ENCODE assay signal across 38 cellular contexts in genomic region chr1:227855687-227856086, GRCh38. TPM values are rescaled to one million over a fixed set of nuclear protein-coding genes. Genes with fewer than 3 reads are reported as not detected.
"Had no signal": no experiment of that assay in that cellular context is flagged by ENCODE, and none has a peak within 500 bp of the region (broad histone marks: within the 10 kb centered on the region; RNA-seq: fewer than 3 reads in every experiment).

No MANE protein-coding gene starts in this region.

- H3K27ac Mint-ChIP-seq: activated B cell treated with CpG ODN at 0.5 μM for 24 hours; activated CD4-positive, alpha-beta memory T cell treated with anti-CD3 and anti-CD28 coated beads for 36 hours; activated CD4-positive, alpha-beta T cell treated with anti-CD3 and anti-CD28 coated beads for 36 hours; activated CD4-positive, alpha-beta T cell treated with anti-CD3 and anti-CD28 coated beads, Interleukin-2, amount 10 ng/mL, durations not matched to agents 24 days and 14 days; activated CD8-positive, alpha-beta memory T cell treated with anti-CD3 and anti-CD28 coated beads, Interleukin-2, amount 10 ng/mL, durations not matched to agents 7 days and 5 days; activated CD8-positive, alpha-beta T cell treated with anti-CD3 and anti-CD28 coated beads, Interleukin-2, amount 10 ng/mL, durations not matched to agents 7 days and 5 days; activated naive CD4-positive, alpha-beta T cell treated with anti-CD3 and anti-CD28 coated beads for 36 hours; activated naive CD4-positive, alpha-beta T cell treated with anti-CD3 and anti-CD28 coated beads, Interleukin-2, amount 50 U/mL, for 24 hours; activated naive CD8-positive, alpha-beta T cell treated with anti-CD3 and anti-CD28 coated beads for 36 hours; activated naive CD8-positive, alpha-beta T cell treated with anti-CD3 and anti-CD28 coated beads, Interleukin-2, amount 50 U/mL, for 24 hours; activated T-helper 1 cell treated with anti-CD3 and anti-CD28 coated beads, Interleukin-12 subunit alpha, Interleukin-12 subunit beta, Interleukin-2, Interleukin-4 antibody, amounts not matched to agents 30 ng/mL and 10 ng/mL and 1 ng/mL, durations not matched to agents 14 hours and 24 hours and 36 hours; activated T-helper 2 cell treated with anti-CD3 and anti-CD28 coated beads, Interferon-gamma antibody, Interleukin-2, Interleukin-4, amounts not matched to agents 10 μg/mL and 5 μg/mL and 100 μg/mL, durations not matched to agents 14 hours and 24 hours and 36 hours; effector memory CD8-positive, alpha-beta T cell; T-cell; T-helper 1 cell treated with Interleukin-12 subunit alpha and Interleukin-12 subunit beta and Interleukin-4 antibody, amounts not matched to agents 30 μg/mL and 1 μg/mL, for 36 hours had no signal

- H3K4me1 ChIP-seq: adrenal gland, body of pancreas, esophagus muscularis mucosa, foreskin keratinocyte, gastrocnemius medialis had no signal

- H3K27ac ChIP-seq: adrenal gland, body of pancreas, esophagus muscularis mucosa, foreskin keratinocyte, gastrocnemius medialis, WERI-Rb-1 had no signal

- ATAC-seq: activated CD4-positive, alpha-beta T cell treated with anti-CD3 and anti-CD28 coated beads for 36 hours; activated CD4-positive, CD25-positive, alpha-beta regulatory T cell treated with anti-CD3 and anti-CD28 coated beads, Interleukin-2, amount 50 U/mL, for 24 hours; activated CD8-positive, alpha-beta memory T cell treated with anti-CD3 and anti-CD28 coated beads, Interleukin-2, amount 10 ng/mL, durations not matched to agents 7 days and 5 days; activated CD8-positive, alpha-beta T cell treated with anti-CD3 and anti-CD28 coated beads, Interleukin-2, amount 10 ng/mL, durations not matched to agents 7 days and 5 days; activated naive CD8-positive, alpha-beta T cell treated with anti-CD3 and anti-CD28 coated beads, Interleukin-2, amount 50 U/mL, for 24 hours; body of pancreas; effector memory CD8-positive, alpha-beta T cell; foreskin keratinocyte; gastrocnemius medialis; T-cell had no signal

- H3K9me3 Mint-ChIP-seq: activated B cell treated with CpG ODN at 0.5 μM for 24 hours; activated CD4-positive, alpha-beta memory T cell treated with anti-CD3 and anti-CD28 coated beads for 36 hours; activated naive CD4-positive, alpha-beta T cell treated with anti-CD3 and anti-CD28 coated beads for 36 hours; activated naive CD4-positive, alpha-beta T cell treated with anti-CD3 and anti-CD28 coated beads, Interleukin-2, amount 50 U/mL, for 24 hours; activated naive CD8-positive, alpha-beta T cell treated with anti-CD3 and anti-CD28 coated beads for 36 hours; activated naive CD8-positive, alpha-beta T cell treated with anti-CD3 and anti-CD28 coated beads, Interleukin-2, amount 50 U/mL, for 24 hours; activated T-helper 1 cell treated with anti-CD3 and anti-CD28 coated beads, Interleukin-12 subunit alpha, Interleukin-12 subunit beta, Interleukin-2, Interleukin-4 antibody, amounts not matched to agents 30 ng/mL and 10 ng/mL and 1 ng/mL, durations not matched to agents 14 hours and 24 hours and 36 hours; activated T-helper 2 cell treated with anti-CD3 and anti-CD28 coated beads, Interferon-gamma antibody, Interleukin-2, Interleukin-4, amounts not matched to agents 10 μg/mL and 5 μg/mL and 100 μg/mL, durations not matched to agents 14 hours and 24 hours and 36 hours; effector memory CD8-positive, alpha-beta T cell; T-cell; T-helper 1 cell treated with Interleukin-12 subunit alpha and Interleukin-12 subunit beta and Interleukin-4 antibody, amounts not matched to agents 30 μg/mL and 1 μg/mL, for 36 hours had no signal

- H3K4me3 ChIP-seq: adrenal gland, body of pancreas, esophagus muscularis mucosa, gastrocnemius medialis had no signal

- H3K4me3 Mint-ChIP-seq: activated B cell treated with CpG ODN at 0.5 μM for 24 hours; activated CD4-positive, alpha-beta memory T cell treated with anti-CD3 and anti-CD28 coated beads for 36 hours; activated CD4-positive, alpha-beta T cell treated with anti-CD3 and anti-CD28 coated beads for 36 hours; activated CD4-positive, alpha-beta T cell treated with anti-CD3 and anti-CD28 coated beads, Interleukin-2, amount 10 ng/mL, durations not matched to agents 24 days and 14 days; activated CD8-positive, alpha-beta memory T cell treated with anti-CD3 and anti-CD28 coated beads, Interleukin-2, amount 10 ng/mL, durations not matched to agents 7 days and 5 days; activated CD8-positive, alpha-beta T cell treated with anti-CD3 and anti-CD28 coated beads, Interleukin-2, amount 10 ng/mL, durations not matched to agents 7 days and 5 days; activated naive CD4-positive, alpha-beta T cell treated with anti-CD3 and anti-CD28 coated beads for 36 hours; activated naive CD4-positive, alpha-beta T cell treated with anti-CD3 and anti-CD28 coated beads, Interleukin-2, amount 50 U/mL, for 24 hours; activated naive CD8-positive, alpha-beta T cell treated with anti-CD3 and anti-CD28 coated beads for 36 hours; activated naive CD8-positive, alpha-beta T cell treated with anti-CD3 and anti-CD28 coated beads, Interleukin-2, amount 50 U/mL, for 24 hours; activated T-helper 1 cell treated with anti-CD3 and anti-CD28 coated beads, Interleukin-12 subunit alpha, Interleukin-12 subunit beta, Interleukin-2, Interleukin-4 antibody, amounts not matched to agents 30 ng/mL and 10 ng/mL and 1 ng/mL, durations not matched to agents 14 hours and 24 hours and 36 hours; effector memory CD8-positive, alpha-beta T cell; T-cell; T-helper 1 cell treated with Interleukin-12 subunit alpha and Interleukin-12 subunit beta and Interleukin-4 antibody, amounts not matched to agents 30 μg/mL and 1 μg/mL, for 36 hours had no signal

- H3K36me3 Mint-ChIP-seq: activated CD4-positive, alpha-beta memory T cell treated with anti-CD3 and anti-CD28 coated beads for 36 hours; activated CD8-positive, alpha-beta memory T cell treated with anti-CD3 and anti-CD28 coated beads, Interleukin-2, amount 10 ng/mL, durations not matched to agents 7 days and 5 days; activated naive CD8-positive, alpha-beta T cell treated with anti-CD3 and anti-CD28 coated beads for 36 hours; T-cell had no signal

- H3K36me3 ChIP-seq: adrenal gland, esophagus muscularis mucosa, gastrocnemius medialis, WERI-Rb-1 had no signal

- H3K4me1 Mint-ChIP-seq: activated B cell treated with CpG ODN at 0.5 μM for 24 hours; activated CD4-positive, alpha-beta T cell treated with anti-CD3 and anti-CD28 coated beads for 36 hours; activated CD4-positive, alpha-beta T cell treated with anti-CD3 and anti-CD28 coated beads, Interleukin-2, amount 10 ng/mL, durations not matched to agents 24 days and 14 days; activated CD8-positive, alpha-beta memory T cell treated with anti-CD3 and anti-CD28 coated beads, Interleukin-2, amount 10 ng/mL, durations not matched to agents 7 days and 5 days; activated naive CD4-positive, alpha-beta T cell treated with anti-CD3 and anti-CD28 coated beads, Interleukin-2, amount 50 U/mL, for 24 hours; activated naive CD8-positive, alpha-beta T cell treated with anti-CD3 and anti-CD28 coated beads for 36 hours; activated naive CD8-positive, alpha-beta T cell treated with anti-CD3 and anti-CD28 coated beads, Interleukin-2, amount 50 U/mL, for 24 hours; T-cell had no signal

- H3K27me3 ChIP-seq: adrenal gland, body of pancreas, foreskin keratinocyte, gastrocnemius medialis had no signal

- H3K27me3 Mint-ChIP-seq: activated CD8-positive, alpha-beta memory T cell treated with anti-CD3 and anti-CD28 coated beads, Interleukin-2, amount 10 ng/mL, durations not matched to agents 7 days and 5 days; activated naive CD8-positive, alpha-beta T cell treated with anti-CD3 and anti-CD28 coated beads for 36 hours; activated naive CD8-positive, alpha-beta T cell treated with anti-CD3 and anti-CD28 coated beads, Interleukin-2, amount 50 U/mL, for 24 hours had no signal

- H3K9me3 ChIP-seq: adrenal gland, body of pancreas, esophagus muscularis mucosa, gastrocnemius medialis had no signal

- DNase-seq: activated B cell treated with CpG ODN at 0.5 μM for 24 hours; activated CD4-positive, alpha-beta memory T cell treated with anti-CD3 and anti-CD28 coated beads for 36 hours; activated CD4-positive, alpha-beta T cell treated with anti-CD3 and anti-CD28 coated beads for 36 hours; activated CD4-positive, alpha-beta T cell treated with anti-CD3 and anti-CD28 coated beads, Interleukin-2, amount 10 ng/mL, durations not matched to agents 24 days and 14 days; activated CD8-positive, alpha-beta memory T cell treated with anti-CD3 and anti-CD28 coated beads, Interleukin-2, amount 10 ng/mL, durations not matched to agents 7 days and 5 days; activated CD8-positive, alpha-beta memory T cell treated with anti-CD3 and anti-CD28 coated beads, Interleukin-2, amount 50 U/mL, for 4 hours; activated CD8-positive, alpha-beta T cell treated with anti-CD3 and anti-CD28 coated beads, Interleukin-2, amount 10 ng/mL, durations not matched to agents 7 days and 5 days; activated effector memory CD4-positive, alpha-beta T cell treated with anti-CD3 and anti-CD28 coated beads, Interleukin-2, amount 50 U/mL, for 16 hours; activated naive CD4-positive, alpha-beta T cell treated with anti-CD3 and anti-CD28 coated beads for 36 hours; activated naive CD8-positive, alpha-beta T cell treated with anti-CD3 and anti-CD28 coated beads for 36 hours; activated naive CD8-positive, alpha-beta T cell treated with anti-CD3 and anti-CD28 coated beads, Interleukin-2, amount 50 U/mL, for 24 hours; activated T-cell treated with anti-CD3 and anti-CD28 coated beads, Interleukin-2, amount 50 U/mL, for 1 hour; activated T-cell treated with anti-CD3 and anti-CD28 coated beads, Interleukin-2, amount 50 U/mL, for 48 hours; adrenal gland; amygdala; aorta; body of pancreas; caudate nucleus; cortex of kidney; dermis blood vessel endothelial cell; effector CD4-positive, alpha-beta T cell; effector memory CD8-positive, alpha-beta T cell; erythroblast; foreskin keratinocyte; gastrocnemius medialis; glutamatergic neuron; T-cell; T-helper 9 cell; WERI-Rb-1 had no signal

RNA-seq across cellular contexts. Expression of gene PRSS38, which starts 40.2 kb away (rescaled TPM):
- total RNA-seq: activated B cell treated with CpG ODN at 0.5 μM for 24 hours; activated CD4-positive, alpha-beta memory T cell treated with anti-CD3 and anti-CD28 coated beads for 36 hours; activated CD4-positive, alpha-beta T cell treated with anti-CD3 and anti-CD28 coated beads for 36 hours; activated CD4-positive, alpha-beta T cell treated with anti-CD3 and anti-CD28 coated beads, Interleukin-2, amount 10 ng/mL, durations not matched to agents 24 days and 14 days; activated CD8-positive, alpha-beta memory T cell treated with anti-CD3 and anti-CD28 coated beads for 36 hours; activated CD8-positive, alpha-beta memory T cell treated with anti-CD3 and anti-CD28 coated beads, Interleukin-2, amount 10 ng/mL, durations not matched to agents 7 days and 5 days; activated CD8-positive, alpha-beta T cell treated with anti-CD3 and anti-CD28 coated beads, Interleukin-2, amount 10 ng/mL, durations not matched to agents 7 days and 5 days; activated naive CD4-positive, alpha-beta T cell treated with anti-CD3 and anti-CD28 coated beads for 36 hours; activated naive CD8-positive, alpha-beta T cell treated with anti-CD3 and anti-CD28 coated beads for 36 hours; activated T-helper 1 cell treated with anti-CD3 and anti-CD28 coated beads, Interleukin-12 subunit alpha, Interleukin-12 subunit beta, Interleukin-2, Interleukin-4 antibody, amounts not matched to agents 30 ng/mL and 10 ng/mL and 1 ng/mL, durations not matched to agents 14 hours and 24 hours and 36 hours; activated T-helper 2 cell treated with anti-CD3 and anti-CD28 coated beads, Interferon-gamma antibody, Interleukin-2, Interleukin-4, amounts not matched to agents 10 μg/mL and 5 μg/mL and 100 μg/mL, durations not matched to agents 14 hours and 24 hours and 36 hours; adrenal gland; aorta; body of pancreas; chondrocyte; dermis blood vessel endothelial cell; esophagus muscularis mucosa; foreskin keratinocyte; gastrocnemius medialis; T-cell; T-helper 2 cell treated with Interferon-gamma antibody and Interleukin-4, amounts not matched to agents 100 ng/mL and 5 ng/mL, for 36 hours had no signal
- polyA plus RNA-seq: adrenal gland, aorta, foreskin keratinocyte had no signal
